In the genomic region with DNA sequence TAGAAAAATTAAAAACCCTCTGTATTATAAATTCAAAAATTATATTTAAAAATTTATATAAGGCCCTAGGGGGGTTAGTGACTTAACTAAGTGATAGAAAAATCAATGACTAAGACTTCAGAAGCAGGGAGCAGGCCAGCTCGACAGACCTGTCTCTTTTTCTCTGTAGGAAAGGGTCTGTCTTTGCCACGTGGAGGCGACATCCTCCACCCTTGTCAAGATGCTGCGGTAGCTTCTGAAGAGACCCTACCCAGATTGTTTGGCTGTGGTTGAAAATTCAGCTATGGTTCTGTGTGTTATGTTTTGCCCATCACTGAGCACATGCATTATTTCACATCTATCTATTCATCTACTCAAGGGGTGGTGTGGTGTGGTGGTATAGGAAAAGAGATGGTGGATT, we compare ENCODE assay signal across 18 cellular contexts. TPM values are rescaled to one million over a fixed set of nuclear protein-coding genes. Genes with fewer than 3 reads are reported as not detected.
DNase-seq lines count a peak whose midpoint lies in the region; TF ChIP-seq lines count a peak whose summit lies in the region.
"Had no signal": no experiment of that assay in that cellular context is flagged by ENCODE, and none has a peak within 500 bp of the region (broad histone marks: within the 10 kb centered on the region; RNA-seq: fewer than 3 reads in every experiment).

No MANE protein-coding gene starts in this region.

- TF ChIP-seq CTCF in OCI-LY1 (IDR thresholded peaks at IDR 0.05; ENCODE audit: low read length) (peak; percentile 26; the same call in 1 of the 2 replicates), epithelial cell of proximal tubule (conservative IDR thresholded peaks at IDR 0.05; ENCODE audit: low read depth, low read length) (peak; percentile 24), osteocyte (IDR thresholded peaks at IDR 0.05) (peak; percentile 15), RWPE1 (conservative IDR thresholded peaks at IDR 0.05; ENCODE audit: low read depth) (no peak), suprapubic skin (IDR thresholded peaks at IDR 0.05) (no peak)

- no peaks in the 10 kb centered on the region for H3K9me2 ChIP-seq in OCI-LY1 (ENCODE audit: low read depth, low read length)

- no peak overlapping the region for H3K9ac ChIP-seq in OCI-LY1 (ENCODE audit: low read length)
- H3K9ac ChIP-seq: BLaER1 treated with 17β-estradiol and CSF1 and Interleukin-3, amounts not matched to agents 10 nM and 100 nM had no signal

- 60% methylated on average over 4 of the region's 4 CpGs for WGBS in suprapubic skin

- H3K4me3 Mint-ChIP-seq in osteocyte (ENCODE audit: unreplicated experiment), result no peak overlapping the region
- H3K4me3 Mint-ChIP-seq: activated CD4-positive, alpha-beta T cell treated with anti-CD3 and anti-CD28 coated beads, Interleukin-2, amount 10 ng/mL, durations not matched to agents 7 days and 5 days; activated naive CD8-positive, alpha-beta T cell treated with anti-CD3 and anti-CD28 coated beads, Interleukin-2, amount 50 U/mL, for 24 hours had no signal

- CTCF ChIA-PET in RWPE1 (lab: Yijun Ruan, JAX), result interaction anchor here (0.5 kb wide), 1 partner anchor 71 kb away, joined by 3 read pairs; no protein-coding TSS in a partner anchor

- H3K4me2 ChIP-seq in OCI-LY1 (ENCODE audit: low read length), result no peak overlapping the region
- H3K4me2 ChIP-seq: BLaER1 treated with 17β-estradiol and CSF1 and Interleukin-3, amounts not matched to agents 10 nM and 100 nM had no signal

- H3K36me3 Mint-ChIP-seq in osteocyte (ENCODE audit: unreplicated experiment), result peaks cover 9% of the 10 kb centered on the region

- H3K9me3 ChIP-seq in OCI-LY1 (ENCODE audit: low read length), result no peaks in the 10 kb centered on the region
- no peaks in the 10 kb centered on the region for H3K9me3 ChIP-seq in suprapubic skin
- H3K9me3 ChIP-seq: BLaER1 treated with 17β-estradiol and CSF1 and Interleukin-3, amounts not matched to agents 10 nM and 100 nM; tibial nerve had no signal

- no peaks in the 10 kb centered on the region for H4K20me1 ChIP-seq in OCI-LY1 (ENCODE audit: insufficient read depth, low read length)

- H3K27ac ChIP-seq in OCI-LY1 (ENCODE audit: low read depth, low read length, poor library complexity, severe bottlenecking), result no peak overlapping the region
- no peak overlapping the region for H3K27ac ChIP-seq in RWPE1
- H3K27ac ChIP-seq in suprapubic skin, result no peak overlapping the region
- H3K27ac ChIP-seq: BLaER1 treated with 17β-estradiol and CSF1 and Interleukin-3, amounts not matched to agents 10 nM and 100 nM; tibial nerve had no signal

- POLR2A ChIA-PET in RWPE1 (lab: Yijun Ruan, JAX; ENCODE audit: low non-redundant PET), result no interaction called here

- peaks cover 15% of the 10 kb centered on the region for H3K27me3 Mint-ChIP-seq in osteocyte (ENCODE audit: unreplicated experiment)

- no peak overlapping the region for H2AFZ ChIP-seq in OCI-LY1 (ENCODE audit: low read length)

- H3K36me3 ChIP-seq in OCI-LY1 (ENCODE audit: insufficient read depth, low read length) (peaks cover 20% of the 10 kb centered on the region), suprapubic skin (peaks cover 21% of the 10 kb centered on the region)

- H3K27me3 ChIP-seq in OCI-LY1 (ENCODE audit: insufficient read depth, low read length), result no peaks in the 10 kb centered on the region
- H3K27me3 ChIP-seq in suprapubic skin, result no peaks in the 10 kb centered on the region
- H3K27me3 ChIP-seq: BLaER1 treated with 17β-estradiol and CSF1 and Interleukin-3, amounts not matched to agents 10 nM and 100 nM; tibial nerve had no signal

- no peak for TF ChIP-seq EP300 in suprapubic skin (IDR thresholded peaks at IDR 0.05)

- no peaks in the 10 kb centered on the region for H3K9me3 Mint-ChIP-seq in osteocyte (ENCODE audit: unreplicated experiment)
- H3K9me3 Mint-ChIP-seq: activated CD4-positive, alpha-beta T cell treated with anti-CD3 and anti-CD28 coated beads, Interleukin-2, amount 10 ng/mL, durations not matched to agents 7 days and 5 days; activated naive CD8-positive, alpha-beta T cell treated with anti-CD3 and anti-CD28 coated beads, Interleukin-2, amount 50 U/mL, for 24 hours had no signal

- no peaks in the 10 kb centered on the region for H3F3A ChIP-seq in OCI-LY1 (ENCODE audit: insufficient read depth, low read length)

- no peaks in the 10 kb centered on the region for H3K4me1 Mint-ChIP-seq in osteocyte (ENCODE audit: unreplicated experiment)
- H3K4me1 Mint-ChIP-seq: activated CD4-positive, alpha-beta T cell treated with anti-CD3 and anti-CD28 coated beads, Interleukin-2, amount 10 ng/mL, durations not matched to agents 7 days and 5 days; activated naive CD8-positive, alpha-beta T cell treated with anti-CD3 and anti-CD28 coated beads, Interleukin-2, amount 50 U/mL, for 24 hours had no signal

- TF ChIP-seq POLR2A in suprapubic skin (IDR thresholded peaks at IDR 0.05), result no peak

- DNase-seq in NCI-H2227 (lab: John Stamatoyannopoulos, UW; ENCODE audit: unreplicated experiment) (peak; percentile 35), NCI-H2227 treated with DMSO at 0.1 percent for 48 hours (lab: John Stamatoyannopoulos, UW) (no peak), epithelial cell of proximal tubule (ENCODE audit: low read depth) (no peak), osteocyte (ENCODE audit: extremely low spot score, unreplicated experiment) (no peak), DMS 273 (lab: John Stamatoyannopoulos, UW; ENCODE audit: unreplicated experiment) (no peak), RWPE1 (ENCODE audit: low spot score) (no peak), suprapubic skin (ENCODE audit: low spot score in 2 of 2) (no peak)
- DNase-seq: activated CD4-positive, alpha-beta T cell treated with anti-CD3 and anti-CD28 coated beads, Interleukin-2, amount 10 ng/mL, durations not matched to agents 7 days and 5 days; activated naive CD8-positive, alpha-beta T cell treated with anti-CD3 and anti-CD28 coated beads, Interleukin-2, amount 50 U/mL, for 24 hours; GDM1; HCEC 1CT; NCI-H1417 treated with DMSO at 0.1 percent for 48 hours; stimulated activated naive CD4-positive, alpha-beta T cell had no signal

- H3K79me2 ChIP-seq in OCI-LY1 (ENCODE audit: insufficient read depth, low read length), result no peaks in the 10 kb centered on the region

- no peak overlapping the region for H3K4me3 ChIP-seq in OCI-LY1 (ENCODE audit: low read depth, low read length, poor library complexity, severe bottlenecking)
- no peak overlapping the region for H3K4me3 ChIP-seq in epithelial cell of proximal tubule (ENCODE audit: low read depth, low read length)
- H3K4me3 ChIP-seq in suprapubic skin, result no peak overlapping the region
- H3K4me3 ChIP-seq: BLaER1 treated with 17β-estradiol and CSF1 and Interleukin-3, amounts not matched to agents 10 nM and 100 nM; tibial nerve had no signal

- H3K4me1 ChIP-seq in OCI-LY1 (ENCODE audit: insufficient read depth, low read length, severe bottlenecking), result no peaks in the 10 kb centered on the region
- no peaks in the 10 kb centered on the region for H3K4me1 ChIP-seq in suprapubic skin
- H3K4me1 ChIP-seq: tibial nerve had no signal

- H3K27ac Mint-ChIP-seq in osteocyte (ENCODE audit: unreplicated experiment), result no peak overlapping the region
- H3K27ac Mint-ChIP-seq: activated CD4-positive, alpha-beta T cell treated with anti-CD3 and anti-CD28 coated beads, Interleukin-2, amount 10 ng/mL, durations not matched to agents 7 days and 5 days; activated naive CD8-positive, alpha-beta T cell treated with anti-CD3 and anti-CD28 coated beads, Interleukin-2, amount 50 U/mL, for 24 hours had no signal

RNA-seq across cellular contexts. Expression of gene SLC4A3, which starts 8.2 kb away (rescaled TPM):
- total RNA-seq in epithelial cell of proximal tubule (6.6 and 12.2 TPM in 2 replicates), osteocyte (9.2 and 11.6 TPM in 2 replicates), suprapubic skin (1 to 10 TPM in 3 of 4 donors, under 1 TPM in 1; 0.48 to 3.2 (median 2.1) TPM)
- total RNA-seq: activated CD4-positive, alpha-beta T cell treated with anti-CD3 and anti-CD28 coated beads, Interleukin-2, amount 10 ng/mL, durations not matched to agents 7 days and 5 days; T-helper 1 cell treated with Interleukin-12 subunit alpha and Interleukin-12 subunit beta and Interleukin-4 antibody, amounts not matched to agents 30 ng/mL and 1 ng/mL, for 36 hours had no signal

RNA-seq across cellular contexts. Expression of gene STK11IP, which starts 21.6 kb away (rescaled TPM):
- 18.6 and 35.7 TPM in 2 replicates for total RNA-seq in epithelial cell of proximal tubule
- total RNA-seq in osteocyte, result 40.3 and 42.7 TPM in 2 replicates
- total RNA-seq in suprapubic skin, result 10 to 100 TPM; 25.3 to 68.0 (median 29.2) TPM

RNA-seq across cellular contexts. Expression of gene INHA, which starts 47.1 kb away (rescaled TPM):
- total RNA-seq in epithelial cell of proximal tubule (0.17 and 0.22 TPM in 2 replicates), osteocyte (1.2 and 1.4 TPM in 2 replicates), suprapubic skin (1 to 10 TPM in 2 of 4 donors, under 1 TPM in 1, not detected in 1; 0.34 to 3.5 (median 1.5) TPM)
- total RNA-seq: A172; activated CD4-positive, alpha-beta T cell treated with anti-CD3 and anti-CD28 coated beads, Interleukin-2, amount 10 ng/mL, durations not matched to agents 7 days and 5 days; T-helper 1 cell treated with Interleukin-12 subunit alpha and Interleukin-12 subunit beta and Interleukin-4 antibody, amounts not matched to agents 30 ng/mL and 1 ng/mL, for 36 hours had no signal

RNA-seq across cellular contexts. Expression of gene OBSL1, which starts 47.9 kb away (rescaled TPM):
- total RNA-seq in epithelial cell of proximal tubule (38.8 and 87.0 TPM in 2 replicates), osteocyte (168 and 174 TPM in 2 replicates), suprapubic skin (10 to 100 TPM; 33.2 to 75.7 (median 43.7) TPM)
- total RNA-seq: activated CD4-positive, alpha-beta T cell treated with anti-CD3 and anti-CD28 coated beads, Interleukin-2, amount 10 ng/mL, durations not matched to agents 7 days and 5 days had no signal

Comparison
In these comparisons a context has a peak if more than half of its experiments do, and no peak if none do; other contexts are left out.
1. CTCF ChIP-seq: peak in OCI-LY1 (single experiment), epithelial cell of proximal tubule (single experiment) and osteocyte (single experiment); none in RWPE1 (single experiment) and suprapubic skin (0 of 2).